ENCODE assay signal across 18 cellular contexts in the genomic region with DNA sequence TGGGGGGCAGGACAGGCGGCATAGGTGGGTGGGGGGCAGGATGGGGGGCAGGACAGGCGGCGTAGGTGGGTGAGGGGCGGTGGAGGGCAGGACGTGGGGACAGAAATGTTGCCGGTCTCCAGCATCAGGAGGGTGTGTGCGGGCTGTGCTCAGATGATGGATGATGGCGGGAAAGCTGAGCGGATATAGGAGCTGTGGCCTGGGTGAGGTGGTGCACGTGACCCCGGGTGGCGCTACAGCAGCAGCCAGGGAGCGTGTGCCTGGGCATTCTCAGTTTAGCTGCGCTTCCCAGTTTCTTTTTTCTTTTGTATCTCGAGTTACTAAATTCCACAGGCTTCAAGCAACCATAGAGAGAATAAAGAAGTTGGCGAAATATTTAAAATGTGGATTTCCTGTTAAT. TPM values are rescaled to one million over a fixed set of nuclear protein-coding genes. Genes with fewer than 3 reads are reported as not detected.
"Had no signal": no experiment of that assay in that cellular context is flagged by ENCODE, and none has a peak within 500 bp of the region (broad histone marks: within the 10 kb centered on the region; RNA-seq: fewer than 3 reads in every experiment).

No MANE protein-coding gene starts in this region.

- H3K4me1 Mint-ChIP-seq: endodermal cell; memory B cell; stimulated activated effector memory CD8-positive, alpha-beta T cell treated with anti-CD3 and anti-CD28 coated beads, Interleukin-12 subunit alpha, Interleukin-12 subunit beta, amount 100 ng/mL, for 72 hours had no signal

- DNase-seq: activated CD4-positive, alpha-beta memory T cell treated with anti-CD3 and anti-CD28 coated beads for 36 hours; activated effector memory CD4-positive, alpha-beta T cell treated with anti-CD3 and anti-CD28 coated beads, Interleukin-2, amount 50 U/mL, for 16 hours; activated T-cell treated with anti-CD3 and anti-CD28 coated beads, Interleukin-2, amount 50 U/mL, for 4 hours; brain microvascular endothelial cell; endodermal cell; natural killer cell; posterior cingulate gyrus; small intestine; transverse colon had no signal

- H3K4me1 ChIP-seq: transverse colon had no signal

- FAIRE-seq: small intestine had no signal

- H3K27ac Mint-ChIP-seq: activated CD4-positive, alpha-beta memory T cell treated with anti-CD3 and anti-CD28 coated beads for 36 hours; activated naive CD8-positive, alpha-beta T cell; memory B cell; natural killer cell; stimulated activated effector memory CD8-positive, alpha-beta T cell treated with anti-CD3 and anti-CD28 coated beads, Interleukin-12 subunit alpha, Interleukin-12 subunit beta, amount 100 ng/mL, for 72 hours; T-helper 2 cell treated with Interferon-gamma antibody and Interleukin-4, amounts not matched to agents 5 μg/mL and 100 μg/mL, for 36 hours had no signal

- ATAC-seq: activated T-cell treated with anti-CD3 and anti-CD28 coated beads, Interleukin-2, amount 50 U/mL, for 4 hours; natural killer cell; stimulated activated effector memory CD8-positive, alpha-beta T cell treated with anti-CD3 and anti-CD28 coated beads, Interleukin-12 subunit alpha, Interleukin-12 subunit beta, amount 100 ng/mL, for 72 hours had no signal

- H3K27me3 ChIP-seq: brain microvascular endothelial cell, hepatocyte, right atrium auricular region, transverse colon had no signal

- H3K4me2 ChIP-seq: hepatocyte had no signal

- H3K9me3 Mint-ChIP-seq: natural killer cell; stimulated activated effector memory CD8-positive, alpha-beta T cell treated with anti-CD3 and anti-CD28 coated beads, Interleukin-12 subunit alpha, Interleukin-12 subunit beta, amount 100 ng/mL, for 72 hours; T-helper 2 cell treated with Interferon-gamma antibody and Interleukin-4, amounts not matched to agents 5 μg/mL and 100 μg/mL, for 36 hours had no signal

- H3K79me2 ChIP-seq: hepatocyte had no signal

- H3K27ac ChIP-seq: brain microvascular endothelial cell, hepatocyte, transverse colon had no signal

- H3K36me3 ChIP-seq: transverse colon had no signal

- H3K27me3 Mint-ChIP-seq: activated CD4-positive, alpha-beta memory T cell treated with anti-CD3 and anti-CD28 coated beads for 36 hours; activated naive CD8-positive, alpha-beta T cell; memory B cell had no signal

- H2AFZ ChIP-seq: hepatocyte had no signal

- H3K4me3 ChIP-seq: hepatocyte, right atrium auricular region, transverse colon had no signal

- H3K4me3 Mint-ChIP-seq: activated CD4-positive, alpha-beta memory T cell treated with anti-CD3 and anti-CD28 coated beads for 36 hours; activated naive CD8-positive, alpha-beta T cell; activated T-cell treated with anti-CD3 and anti-CD28 coated beads, Interleukin-2, amount 50 U/mL, for 4 hours; endodermal cell; memory B cell; natural killer cell; stimulated activated effector memory CD8-positive, alpha-beta T cell treated with anti-CD3 and anti-CD28 coated beads, Interleukin-12 subunit alpha, Interleukin-12 subunit beta, amount 100 ng/mL, for 72 hours; T-helper 2 cell treated with Interferon-gamma antibody and Interleukin-4, amounts not matched to agents 5 μg/mL and 100 μg/mL, for 36 hours had no signal

- H3K36me3 Mint-ChIP-seq: natural killer cell had no signal

RNA-seq across cellular contexts. Expression of a gene that starts 21.3 kb away (rescaled TPM):
- total RNA-seq: endodermal cell had no signal

RNA-seq across cellular contexts. Expression of a gene that starts 23.4 kb away (rescaled TPM):
- total RNA-seq: activated CD4-positive, alpha-beta memory T cell treated with anti-CD3 and anti-CD28 coated beads for 36 hours; cerebellum; endodermal cell; hepatocyte; kidney epithelial cell; transverse colon had no signal
- polyA plus RNA-seq: esophagus, hepatocyte had no signal
